ENCODE assay signal across 8 cellular contexts in genomic region chr2:43220229-43220981, GRCh38. TPM values are rescaled to one million over a fixed set of nuclear protein-coding genes. Genes with fewer than 3 reads are reported as not detected.
DNase-seq lines count a peak whose midpoint lies in the region; ATAC-seq, FAIRE-seq and TF ChIP-seq lines count a peak whose summit lies in the region.

No MANE protein-coding gene starts in this region.

- peak overlapping the region; percentile 69 to 84 for H3K4me3 Mint-ChIP-seq in H9
- peak overlapping the region; percentile 89 for H3K4me3 Mint-ChIP-seq in T-helper 2 cell treated with Interferon-gamma antibody and Interleukin-4, amounts not matched to agents 5 μg/mL and 100 μg/mL, for 36 hours

- no peak overlapping the region for H2BK5ac ChIP-seq in H9 (ENCODE audit: insufficient read length, low read length)

- no peak overlapping the region for H2BK120ac ChIP-seq in H9 (ENCODE audit: low read depth, low read length, poor library complexity, severe bottlenecking)

- H3K56ac ChIP-seq in H9 (ENCODE audit: insufficient read length, low read depth, low read length): no peak overlapping the region

- no peak overlapping the region for H2BK15ac ChIP-seq in H9 (ENCODE audit: low read depth, low read length)

- no peaks in the 10 kb centered on the region for H3K9me3 ChIP-seq in H9 (ENCODE audit: control insufficient read depth, low read depth, low read length)
- H3K9me3 ChIP-seq in esophagus squamous epithelium: no peaks in the 10 kb centered on the region
- H3K9me3 ChIP-seq in psoas muscle: no peaks in the 10 kb centered on the region

- peaks cover 14% of the 10 kb centered on the region; the same call in 1 of the 2 replicates for H3K79me2 ChIP-seq in H9 (ENCODE audit: insufficient read depth, low read length)

- no peak overlapping the region for H4K5ac ChIP-seq in H9 (ENCODE audit: insufficient read length, low read depth, low read length)

- CTCF ChIA-PET in GM10248 (lab: Yijun Ruan, JAX): interaction anchor here (1.0 to 2.8 kb wide), 6 partner anchors 9 to 264 kb away, joined by 3 to 16 read pairs (median 5); no protein-coding TSS in a partner anchor

- peaks cover 4 to 30% (median 20%) of the 10 kb centered on the region in 3 donors for H3K36me3 ChIP-seq in esophagus squamous epithelium
- H3K36me3 ChIP-seq in psoas muscle (ENCODE audit: insufficient read depth in 1 of 2, low read depth in 1 of 2): peaks cover 7 to 33% of the 10 kb centered on the region in 2 donors

- H3K4me1 ChIP-seq in H9 (ENCODE audit: insufficient read depth, low read length): peaks cover 15% of the 10 kb centered on the region
- peaks cover 41 to 72% (median 43%) of the 10 kb centered on the region in 3 donors for H3K4me1 ChIP-seq in esophagus squamous epithelium
- peaks cover 58% of the 10 kb centered on the region for H3K4me1 ChIP-seq in psoas muscle

- H3K23ac ChIP-seq in H9 (ENCODE audit: insufficient read length, low read depth, low read length): no peak overlapping the region

- H3K23me2 ChIP-seq in H9 (ENCODE audit: insufficient read length, low read depth, low read length, poor library complexity, severe bottlenecking): peaks cover 11% of the 10 kb centered on the region

- peak overlapping the region; percentile 34 for H3K27ac ChIP-seq in H9 (ENCODE audit: insufficient read length, low read depth, low read length)
- peak overlapping the region; percentile 96 to 100 (median 98) for H3K27ac ChIP-seq in esophagus squamous epithelium
- H3K27ac ChIP-seq in psoas muscle: peak overlapping the region; percentile 91

- no peaks in the 10 kb centered on the region for H3K79me1 ChIP-seq in H9 (ENCODE audit: insufficient read depth, low read depth, low read length, poor library complexity, severe bottlenecking)

- no peak overlapping the region for H2AFZ ChIP-seq in H9 (ENCODE audit: low read length)

- H3K36me3 Mint-ChIP-seq in H9 (ENCODE audit: insufficient read depth in 1 of 3, low read depth in 3 of 3): peaks cover 13 to 33% (median 22%) of the 10 kb centered on the region in 3 experiments
- peaks cover 42% of the 10 kb centered on the region for H3K36me3 Mint-ChIP-seq in T-helper 2 cell treated with Interferon-gamma antibody and Interleukin-4, amounts not matched to agents 5 μg/mL and 100 μg/mL, for 36 hours (ENCODE audit: low read depth)

- no peak overlapping the region for H2AK5ac ChIP-seq in H9 (ENCODE audit: insufficient read length, low read length)

- H3K14ac ChIP-seq in H9 (ENCODE audit: insufficient read depth, low read length): 0 out of 2 replicates have a peak overlapping the region, but pooled peaks have one; percentile 52

- no peaks in the 10 kb centered on the region for H3K27me3 ChIP-seq in H9 (ENCODE audit: insufficient read depth, low read length)
- no peaks in the 10 kb centered on the region for H3K27me3 ChIP-seq in esophagus squamous epithelium
- no peaks in the 10 kb centered on the region for H3K27me3 ChIP-seq in psoas muscle (ENCODE audit: insufficient read depth in 3 of 3, low read length in 2 of 3)

- H3K4ac ChIP-seq in H9 (ENCODE audit: low read depth, low read length): no peak overlapping the region

- TF ChIP-seq POLR2A in esophagus squamous epithelium (IDR thresholded peaks at IDR 0.05): peak in 1 of 4 donors; percentile 2

- no peak overlapping the region for H2BK12ac ChIP-seq in H9 (ENCODE audit: insufficient read length, low read depth, low read length)

- H2BK20ac ChIP-seq in H9 (ENCODE audit: low read depth, low read length, poor library complexity, severe bottlenecking): no peak overlapping the region

- H3K27me3 Mint-ChIP-seq in H9 (ENCODE audit: low read depth): peaks cover 1% of the 10 kb centered on the region; the same call in 1 of the 2 replicates
- H3K27me3 Mint-ChIP-seq in T-helper 2 cell treated with Interferon-gamma antibody and Interleukin-4, amounts not matched to agents 5 μg/mL and 100 μg/mL, for 36 hours (ENCODE audit: low read depth): no peaks in the 10 kb centered on the region

- H3K4me1 Mint-ChIP-seq in H9: peaks cover 66 to 77% of the 10 kb centered on the region in 2 experiments
- H3K4me1 Mint-ChIP-seq in T-helper 2 cell treated with Interferon-gamma antibody and Interleukin-4, amounts not matched to agents 5 μg/mL and 100 μg/mL, for 36 hours (ENCODE audit: low read depth): peaks cover 41% of the 10 kb centered on the region

- intact Hi-C loops in esophagus squamous epithelium (cut with DNase I): loop anchor here (5.0 to 10.0 kb wide), 2 partner anchors 88 to 246 kb away; no protein-coding TSS in a partner anchor
- intact Hi-C loops in psoas muscle (cut with DNase I): loop anchor here in 1 of 2 donors (5.0 kb wide), 1 partner anchor 133 kb away; no protein-coding TSS in a partner anchor

- no peak overlapping the region for H4K8ac ChIP-seq in H9 (replicated peaks; ENCODE audit: insufficient read length, low read depth, low read length)

- no peak overlapping the region for H3K9ac ChIP-seq in H9 (ENCODE audit: extremely low read depth, insufficient read length, low read length)

- ATAC-seq in psoas muscle (peak in 1 of 4 donors; percentile 17), HG03565 (IDR thresholded peaks at IDR 0.05; ENCODE audit: unreplicated experiment) (no peak)

- H4K91ac ChIP-seq in H9 (ENCODE audit: insufficient read length, low read depth, low read length): no peak overlapping the region

- TF ChIP-seq CTCF in H9 (conservative IDR thresholded peaks at IDR 0.05) (no peak), esophagus squamous epithelium (IDR thresholded peaks at IDR 0.05) (no peak), psoas muscle (IDR thresholded peaks at IDR 0.05) (no peak), GM10248 (IDR thresholded peaks at IDR 0.05; ENCODE audit: control extremely low read depth, extremely low read depth, low read depth, missing control alignments) (no peak)

- H4K20me1 ChIP-seq in H9 (ENCODE audit: control insufficient read depth, insufficient read depth, insufficient read length): peaks cover 3% of the 10 kb centered on the region

- peaks cover 0 to 2% of the 10 kb centered on the region in 2 experiments; a peak in 1 of 5 replicates for H3K9me3 Mint-ChIP-seq in H9
- no peaks in the 10 kb centered on the region for H3K9me3 Mint-ChIP-seq in T-helper 2 cell treated with Interferon-gamma antibody and Interleukin-4, amounts not matched to agents 5 μg/mL and 100 μg/mL, for 36 hours

- WGBS in H9 (ENCODE audit: extremely low coverage, insufficient read length, low lambda C conversion rate): no CpG with 5 or more reads among the region's 15 CpGs
- WGBS in esophagus squamous epithelium, 2 donors: 1% methylated on average over 15 of the region's 15 CpGs
- 4 to 9% (median 5%) methylated on average over 15 of the region's 15 CpGs for WGBS in psoas muscle, 3 donors

- FAIRE-seq in frontal cortex (lab: Jason Lieb, UNC): no peak

- H3T11ph ChIP-seq in H9 (ENCODE audit: low read length): no peak overlapping the region

- H3K4me2 ChIP-seq in H9 (ENCODE audit: insufficient read depth, insufficient read length, low read length): peak overlapping the region; percentile 60

- DNase-seq in H9 (no peak), esophagus squamous epithelium (lab: John Stamatoyannopoulos, UW) (no peak), psoas muscle (no peak), GM10248 (ENCODE audit: extremely low spot score) (no peak), T-helper 9 cell (no peak), frontal cortex (ENCODE audit: low spot score in 2 of 2) (no peak)
- no peak for DNase-seq in T-helper 2 cell treated with Interferon-gamma antibody and Interleukin-4, amounts not matched to agents 5 μg/mL and 100 μg/mL, for 36 hours (ENCODE audit: low spot score)

- H3K18ac ChIP-seq in H9 (ENCODE audit: insufficient read length, low read depth, low read length): peak overlapping the region; percentile 10

- H3K4me3 ChIP-seq in esophagus squamous epithelium (peak overlapping the region; percentile 26 to 92 (median 86)), psoas muscle (peak overlapping the region; percentile 75)

- POLR2A ChIA-PET in GM10248 (lab: Yijun Ruan, JAX): no interaction called here

- peak overlapping the region; percentile 92 to 98 (median 98) for H3K27ac Mint-ChIP-seq in H9
- H3K27ac Mint-ChIP-seq in T-helper 2 cell treated with Interferon-gamma antibody and Interleukin-4, amounts not matched to agents 5 μg/mL and 100 μg/mL, for 36 hours: peak overlapping the region; percentile 94

RNA-seq across cellular contexts. Expression of gene ZFP36L2, which starts 6.0 kb away (rescaled TPM):
- 105 and 110 TPM in 2 replicates for total RNA-seq in H9 (2021)
- total RNA-seq in esophagus squamous epithelium: 10 to 100 TPM; 26.6 to 87.7 (median 41.8) TPM
- 100 to 1,000 TPM in 1 of 4 donors, 10 to 100 TPM in 3; 48.9 to 103 (median 71.4) TPM for total RNA-seq in psoas muscle
- 10 to 100 TPM; 26.3 to 36.7 (median 34.5) TPM for polyA plus RNA-seq in psoas muscle
- total RNA-seq in frontal cortex: 2.4 TPM

Comparison
In these comparisons a context has a peak if more than half of its experiments do, and no peak if none do; other contexts are left out.
1. H3K27ac ChIP-seq: peak in every context shown above with its lines; median percentile 98 in esophagus squamous epithelium; 91 in psoas muscle; 34 in H9.